ENCODE assay signal across 8 cellular contexts in the genomic region with DNA sequence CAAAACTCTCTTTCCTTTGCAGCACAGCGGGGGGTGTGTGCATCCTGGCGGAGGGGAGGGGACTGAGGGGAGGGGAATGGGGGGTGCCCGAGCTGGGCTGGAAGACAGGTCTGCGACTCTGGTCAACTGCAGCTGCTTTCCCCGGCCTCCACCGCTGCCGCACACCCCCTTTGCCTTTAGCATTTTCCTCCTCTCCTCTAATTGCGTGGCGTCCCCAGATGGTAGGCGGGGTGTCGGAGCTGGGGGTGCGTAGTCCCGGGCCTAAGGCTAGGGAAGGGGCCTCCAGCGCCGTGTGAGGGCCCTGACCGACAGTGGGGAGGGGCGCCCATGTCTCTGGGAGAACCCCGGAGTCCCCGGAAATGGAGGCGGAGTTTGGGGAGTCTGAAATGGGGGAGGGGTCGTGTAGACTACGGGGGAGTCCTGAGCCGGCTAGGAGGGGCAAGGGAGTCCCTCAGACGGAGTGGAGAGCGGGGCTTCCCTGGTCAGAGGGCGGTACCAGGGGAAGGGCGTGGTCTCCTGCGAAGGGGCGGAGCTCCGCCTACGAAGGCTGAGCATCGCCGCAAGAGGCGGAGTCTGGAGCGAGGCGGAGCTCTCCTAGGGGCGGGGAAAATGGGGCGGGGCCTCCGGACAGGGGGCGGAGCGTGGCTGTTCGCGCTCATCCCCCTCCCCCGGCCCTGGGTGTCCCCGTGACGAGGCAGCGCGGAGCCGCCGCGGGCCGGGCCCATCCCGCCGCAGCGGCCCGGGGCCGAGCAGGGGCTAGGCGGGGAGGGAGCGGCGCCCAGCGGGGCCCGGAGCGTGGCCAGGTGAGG. TPM values are rescaled to one million over a fixed set of nuclear protein-coding genes. Genes with fewer than 3 reads are reported as not detected.
DNase-seq lines count a peak whose midpoint lies in the region; ATAC-seq, FAIRE-seq and TF ChIP-seq lines count a peak whose summit lies in the region.

A gene with protein sequence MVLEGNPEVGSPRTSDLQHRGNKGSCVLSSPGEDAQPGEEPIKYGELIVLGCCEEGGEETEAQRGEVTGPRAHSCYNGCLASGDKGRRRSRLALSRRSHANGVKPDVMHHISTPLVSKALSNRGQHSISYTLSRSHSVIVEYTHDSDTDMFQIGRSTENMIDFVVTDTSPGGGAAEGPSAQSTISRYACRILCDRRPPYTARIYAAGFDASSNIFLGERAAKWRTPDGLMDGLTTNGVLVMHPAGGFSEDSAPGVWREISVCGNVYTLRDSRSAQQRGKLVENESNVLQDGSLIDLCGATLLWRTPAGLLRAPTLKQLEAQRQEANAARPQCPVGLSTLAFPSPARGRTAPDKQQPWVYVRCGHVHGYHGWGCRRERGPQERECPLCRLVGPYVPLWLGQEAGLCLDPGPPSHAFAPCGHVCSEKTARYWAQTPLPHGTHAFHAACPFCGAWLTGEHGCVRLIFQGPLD (plus strand): TSS at position 681 of the 809 bp plus-strand sequence. CDS start 1,224 bp downstream, outside the sequence.

- intact Hi-C loops in CD4-positive, alpha-beta T cell (cut with DNase I, micrococcal nuclease) = loop anchor here (1.0 to 5.0 kb wide), 8 partner anchors 14 to 944 kb away; partner anchors contain the start of genes MRPL11 (in 2 of the 2), ACTN3 (in 1 of the 2), DPP3 (in 1 of the 2) and PC (in 1 of the 2)
- intact Hi-C loops in endothelial cell of umbilical vein (cut with micrococcal nuclease) = loop anchor here (1.0 to 2.0 kb wide), 3 partner anchors 14 to 46 kb away; partner anchors contain the start of genes BBS1, DPP3 and NPAS4

- ATAC-seq in CD4-positive, alpha-beta T cell (ENCODE audit: poor library complexity) = peak; percentile 86
- ATAC-seq in GM19467 (IDR thresholded peaks at IDR 0.05; ENCODE audit: unreplicated experiment) = peak; percentile 81

- dilution Hi-C loops in endothelial cell of umbilical vein (cut with MboI; ENCODE audit: extremely low pct_ligation_motif_present, low sequenced_read_pairs) = no loop called here

- peak within 1 kb of the TSS; percentile 85 for H3K4me2 ChIP-seq in endothelial cell of umbilical vein (ENCODE audit: insufficient read depth, low read length)

- H3K4me3 ChIP-seq in endothelial cell of umbilical vein (replicated peaks in 1 of 3; ENCODE audit: insufficient read depth in 1 of 3, low read depth in 1 of 3, low read length in 3 of 3) = peak within 1 kb of the TSS; percentile 63 to 83 (median 65)

- H3K27ac ChIP-seq in CD4-positive, alpha-beta T cell (ENCODE audit: low read depth, low read length) = peak within 1 kb of the TSS; percentile 84
- H3K27ac ChIP-seq in endothelial cell of umbilical vein (ENCODE audit: insufficient read depth, low read depth, low read length) = no peak within 1 kb of the TSS

- peak; percentile 96 for FAIRE-seq in endothelial cell of umbilical vein (lab: Jason Lieb, UNC)

- H3K9me3 ChIP-seq in CD4-positive, alpha-beta T cell (ENCODE audit: control insufficient read depth, low read length) = no peaks in the 10 kb centered on the region
- H3K9me3 ChIP-seq in endothelial cell of umbilical vein (replicated peaks; ENCODE audit: control insufficient read depth, insufficient read depth, low read length) = no peaks in the 10 kb centered on the region

- H3K4me3 Mint-ChIP-seq in CD4-positive, alpha-beta T cell = peak within 1 kb of the TSS; percentile 92

- no peaks in the 10 kb centered on the region for H3K27me3 ChIP-seq in CD4-positive, alpha-beta T cell (ENCODE audit: control insufficient read depth, insufficient read depth, low read length)
- H3K27me3 ChIP-seq in endothelial cell of umbilical vein (ENCODE audit: control insufficient read depth in 2 of 2, insufficient read depth in 2 of 2, low read length in 2 of 2) = peaks cover 0 to 2% of the 10 kb centered on the region in 2 experiments

- peak; percentile 92 to 98 (median 94) for DNase-seq in CD4-positive, alpha-beta T cell
- peak; percentile 70 for DNase-seq in HS-27A (ENCODE audit: low read depth)
- DNase-seq in NOMO-1 (lab: John Stamatoyannopoulos, UW; ENCODE audit: unreplicated experiment in 2 of 2) = peak; percentile 78 to 86
- peak; percentile 95 for DNase-seq in activated CD8-positive, alpha-beta memory T cell treated with anti-CD3 and anti-CD28 coated beads, Interleukin-2, amount 50 U/mL, for 4 hours
- peak; percentile 90 for DNase-seq in endothelial cell of umbilical vein (ENCODE audit: low read depth, low spot score)
- peak; percentile 95 for DNase-seq in midbrain (lab: John Stamatoyannopoulos, UW)
- DNase-seq in stimulated activated CD8-positive, alpha-beta memory T cell treated with anti-CD3 and anti-CD28 coated beads, Interleukin-15, amount 100 ng/mL, for 4 hours (ENCODE audit: low read depth in 2 of 2) = peak; percentile 86

- BruUV-seq in endothelial cell of umbilical vein (replicated peaks; lab: Mats Ljungman, UMichigan) = no TSS peak

- TF ChIP-seq POLR2A in endothelial cell of umbilical vein (IDR thresholded peaks at IDR 0.05; ENCODE audit: low read depth, low read length) = no peak

- no peaks in the 10 kb centered on the region for H3K9me1 ChIP-seq in endothelial cell of umbilical vein (replicated peaks; ENCODE audit: control insufficient read depth, extremely low read depth, insufficient read depth, low read length)

- H3K27me3 Mint-ChIP-seq in CD4-positive, alpha-beta T cell = no peaks in the 10 kb centered on the region

- H2AFZ ChIP-seq in endothelial cell of umbilical vein (ENCODE audit: low read depth, low read length) = peak within 1 kb of the TSS; percentile 98

- H3K27ac Mint-ChIP-seq in CD4-positive, alpha-beta T cell = peak within 1 kb of the TSS; percentile 86

- peaks cover 27% of the 10 kb centered on the region for H3K4me1 Mint-ChIP-seq in CD4-positive, alpha-beta T cell (ENCODE audit: low read depth)

- H3K36me3 Mint-ChIP-seq in CD4-positive, alpha-beta T cell (ENCODE audit: low read depth) = peaks cover 4% of the 10 kb centered on the region

- no peaks in the 10 kb centered on the region for H3K36me3 ChIP-seq in endothelial cell of umbilical vein (ENCODE audit: control insufficient read depth in 2 of 2, extremely low read depth in 1 of 2, insufficient read depth in 2 of 2, low read length in 2 of 2)

- peaks cover 10% of the 10 kb centered on the region for H3K4me1 ChIP-seq in endothelial cell of umbilical vein (ENCODE audit: control insufficient read depth, extremely low read depth, insufficient read depth, low read length)

- H3K9me3 Mint-ChIP-seq in CD4-positive, alpha-beta T cell = no peaks in the 10 kb centered on the region

- H3K79me2 ChIP-seq in endothelial cell of umbilical vein (ENCODE audit: control insufficient read depth, insufficient read depth, low read length) = no peaks in the 10 kb centered on the region

- H3K9ac ChIP-seq in endothelial cell of umbilical vein (replicated peaks; ENCODE audit: extremely low read depth, insufficient read depth, low read length) = peak within 1 kb of the TSS; percentile 41

- no peaks in the 10 kb centered on the region for H4K20me1 ChIP-seq in endothelial cell of umbilical vein (replicated peaks; ENCODE audit: control insufficient read depth, extremely low read depth, insufficient read depth, low read length)

- CTCF ChIA-PET in CD4-positive, alpha-beta T cell (lab: Charles Lee) = interaction anchor here (0.6 to 3.0 kb wide), 4 partner anchors 13 to 218 kb away, joined by 3 to 25 read pairs (median 8); partner anchors contain the start of genes DPP3 and MRPL11
- CTCF ChIA-PET in endothelial cell of umbilical vein (lab: Charles Lee) = interaction anchor here (0.6 to 2.4 kb wide), 10 partner anchors 12 to 274 kb away, joined by 3 to 12 read pairs (median 4); partner anchors contain the start of genes BBS1, DPP3 and MRPL11

- POLR2A ChIA-PET in CD4-positive, alpha-beta T cell (lab: Charles Lee) = interaction anchor here (0.6 to 4.9 kb wide), 20 partner anchors 11 to 802 kb away, joined by 3 to 88 read pairs (median 4); partner anchors contain the start of genes ACTN3, BBS1, CTSF and DPP3
- POLR2A ChIA-PET in endothelial cell of umbilical vein (lab: Charles Lee) = interaction anchor here (0.6 to 1.2 kb wide), 3 partner anchors 14 to 141 kb away, joined by 3 to 15 read pairs (median 4); partner anchors contain the start of gene DPP3

- TF ChIP-seq CTCF in CD4-positive, alpha-beta T cell (IDR thresholded peaks at IDR 0.05) = no peak
- TF ChIP-seq CTCF in endothelial cell of umbilical vein (IDR thresholded peaks at IDR 0.05; ENCODE audit: extremely low read depth in 1 of 2, insufficient read depth in 1 of 2, low read depth in 1 of 2, low read length in 2 of 2) = no peak

TF ChIP-seq in endothelial cell of umbilical vein, 7 proteins besides CTCF, POLR2A, EP300 and RAD21:
- TF ChIP-seq MAX (IDR thresholded peaks at IDR 0.05; ENCODE audit: insufficient read depth, insufficient read length) (no peak), POLR2AphosphoS5 (IDR thresholded peaks at IDR 0.05; ENCODE audit: insufficient read depth, low read depth, low read length) (peak; percentile 35), FOS (IDR thresholded peaks at IDR 0.05; ENCODE audit: borderline replicate concordance, insufficient read depth, low read length) (no peak), GATA2 (IDR thresholded peaks at IDR 0.05; ENCODE audit: insufficient read depth, insufficient read length, low read depth, low read length) (no peak), MYC (IDR thresholded peaks at IDR 0.05; ENCODE audit: low read depth, low read length) (no peak), JUN (IDR thresholded peaks at IDR 0.05; ENCODE audit: borderline replicate concordance, insufficient read depth, insufficient read length, low read depth) (no peak)

RNA-seq across cellular contexts. Expression of the gene that starts here (rescaled TPM):
- 10 to 100 TPM; 20.7 to 23.8 TPM for total RNA-seq in CD4-positive, alpha-beta T cell
- 2.9 and 5.5 TPM in 2 replicates for total RNA-seq in endothelial cell of umbilical vein
- polyA plus RNA-seq in endothelial cell of umbilical vein = 2.8 and 3.0 TPM in 2 replicates
- 1.6 and 2.3 TPM in 2 replicates for polyA plus RNA-seq in endothelial cell of umbilical vein (2011; cell fraction: cytosol; rRNA removed)
- polyA plus RNA-seq in endothelial cell of umbilical vein (2011; cell fraction: nucleus; rRNA removed) = 3.7 and 4.4 TPM in 2 replicates
- polyA plus RNA-seq in endothelial cell of umbilical vein (2012) = 2.5 and 2.8 TPM in 2 replicates
- 2.4 and 2.6 TPM in 2 replicates for polyA minus RNA-seq in endothelial cell of umbilical vein
- polyA minus RNA-seq in endothelial cell of umbilical vein (2011; cell fraction: cytosol; rRNA and poly(A)+ RNA removed) = 4.8 TPM
- 3.9 and 4.1 TPM in 2 replicates for polyA minus RNA-seq in endothelial cell of umbilical vein (2011; cell fraction: nucleus; rRNA and poly(A)+ RNA removed)
